18 cellular contexts compared by ENCODE assay signal in the genomic region with DNA sequence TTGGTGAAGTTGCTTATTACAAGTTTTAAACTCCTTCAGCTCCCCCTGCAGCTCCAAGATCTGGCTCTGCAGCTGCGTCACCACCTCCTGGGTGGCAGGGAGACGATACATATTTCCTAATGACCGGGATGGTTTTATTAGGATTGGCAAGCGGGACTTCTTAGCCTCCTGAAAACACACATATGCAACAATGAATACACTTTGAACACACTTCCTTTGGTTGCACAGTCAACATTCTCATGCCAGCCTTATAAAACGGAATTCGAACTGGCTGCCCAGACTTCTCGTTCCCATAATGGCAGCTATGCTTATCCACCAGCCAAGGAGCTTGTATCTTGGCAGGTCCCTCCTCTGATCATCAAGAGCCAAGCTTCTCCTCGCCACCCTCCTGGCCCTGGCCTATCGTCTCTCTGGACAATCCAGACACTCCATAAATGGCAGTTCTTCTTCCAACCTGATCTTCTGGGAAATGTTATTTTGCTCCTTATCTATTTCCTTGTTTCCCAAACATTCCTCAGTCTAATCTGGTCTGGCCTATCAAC.
DNase-seq lines count a peak whose midpoint lies in the region; ATAC-seq and TF ChIP-seq lines count a peak whose summit lies in the region.
"Had no signal": no experiment of that assay in that cellular context is flagged by ENCODE, and none has a peak within 500 bp of the region (broad histone marks: within the 10 kb centered on the region; RNA-seq: fewer than 3 reads in every experiment).

No MANE protein-coding gene starts in this region.

- H3K27me3 Mint-ChIP-seq in activated naive CD8-positive, alpha-beta T cell treated with anti-CD3 and anti-CD28 coated beads for 36 hours = no peaks in the 10 kb centered on the region
- H3K27me3 Mint-ChIP-seq: B cell; CD4-positive, alpha-beta T cell had no signal

- H3K27ac ChIP-seq in right cardiac atrium (ENCODE audit: low read length) (no peak overlapping the region), left ventricle myocardium inferior (replicated peaks) (no peak overlapping the region), ascending aorta (peak overlapping the region; percentile 63 to 66), prostate gland (no peak overlapping the region), aorta (ENCODE audit: low read depth in 1 of 2, low read length in 2 of 2) (peak overlapping the region; percentile 18 to 73), testis (no peak overlapping the region)
- H3K27ac ChIP-seq: BLaER1 treated with 17β-estradiol and CSF1 and Interleukin-3, amounts not matched to agents 10 nM and 100 nM; HL-60 had no signal

- WGBS in right cardiac atrium = 86% methylated on average over 9 of the region's 9 CpGs
- WGBS in prostate gland = 76% methylated on average over 9 of the region's 9 CpGs
- WGBS in aorta, 2 donors = 5 to 13% methylated on average over 9 of the region's 9 CpGs
- WGBS in testis, 2 donors = 91 to 96% methylated on average over 9 of the region's 9 CpGs

- H3K4me3 ChIP-seq in right cardiac atrium (ENCODE audit: low read length) (no peak overlapping the region), left ventricle myocardium inferior (no peak overlapping the region), ascending aorta (peak overlapping the region in 1 of 2 donors; percentile 28), prostate gland (no peak overlapping the region), aorta (ENCODE audit: low read length in 2 of 2) (peak overlapping the region in 1 of 2 donors; percentile 6), testis (no peak overlapping the region)
- H3K4me3 ChIP-seq: BLaER1 treated with 17β-estradiol and CSF1 and Interleukin-3, amounts not matched to agents 10 nM and 100 nM; GM12878 had no signal

- TF ChIP-seq POLR2A in prostate gland (IDR thresholded peaks at IDR 0.05) = no peak
- no peak for TF ChIP-seq POLR2A in testis (IDR thresholded peaks at IDR 0.05)

- H3K27ac Mint-ChIP-seq in activated naive CD8-positive, alpha-beta T cell treated with anti-CD3 and anti-CD28 coated beads for 36 hours = no peak overlapping the region
- H3K27ac Mint-ChIP-seq: B cell; CD4-positive, alpha-beta T cell; HFFc6 had no signal

- no peaks in the 10 kb centered on the region for H3K9me3 Mint-ChIP-seq in activated naive CD8-positive, alpha-beta T cell treated with anti-CD3 and anti-CD28 coated beads for 36 hours
- H3K9me3 Mint-ChIP-seq: CD4-positive, alpha-beta T cell; HFFc6 had no signal

- intact Hi-C loops in right cardiac atrium (cut with DNase I) = no loop called here
- intact Hi-C loops in left ventricle myocardium inferior (cut with micrococcal nuclease) = no loop called here
- intact Hi-C loops in ascending aorta (cut with DNase I) = no loop called here
- intact Hi-C loops in prostate gland (cut with DNase I) = no loop called here
- intact Hi-C loops in aorta (cut with DNase I) = no loop called here
- intact Hi-C loops in testis (cut with DNase I; ENCODE audit: low total_unique reads) = no loop called here

- H3K4me1 ChIP-seq in right cardiac atrium (ENCODE audit: control insufficient read depth, insufficient read depth, low read length) = peaks cover 2% of the 10 kb centered on the region
- no peaks in the 10 kb centered on the region for H3K4me1 ChIP-seq in left ventricle myocardium inferior
- peaks cover 7 to 8% of the 10 kb centered on the region in 2 donors for H3K4me1 ChIP-seq in ascending aorta
- no peaks in the 10 kb centered on the region for H3K4me1 ChIP-seq in prostate gland (replicated peaks)
- H3K4me1 ChIP-seq in aorta (ENCODE audit: control insufficient read depth in 1 of 2, insufficient read depth in 2 of 2, low read length in 2 of 2) = peaks cover 0 to 4% of the 10 kb centered on the region in 2 donors
- H3K4me1 ChIP-seq in testis = peaks cover 8% of the 10 kb centered on the region

- ATAC-seq in right cardiac atrium (peak; percentile 21 to 37), aorta (ENCODE audit: low FRiP score) (peak; percentile 40)
- ATAC-seq: GM12878, HCT116 had no signal

- no peak overlapping the region for H3K4me3 Mint-ChIP-seq in activated naive CD8-positive, alpha-beta T cell treated with anti-CD3 and anti-CD28 coated beads for 36 hours
- H3K4me3 Mint-ChIP-seq: B cell; CD4-positive, alpha-beta T cell; HFFc6 had no signal

- peaks cover 4% of the 10 kb centered on the region for H3K4me1 Mint-ChIP-seq in activated naive CD8-positive, alpha-beta T cell treated with anti-CD3 and anti-CD28 coated beads for 36 hours

- TF ChIP-seq CTCF in left ventricle myocardium inferior (IDR thresholded peaks at IDR 0.05; ENCODE audit: borderline replicate concordance) (no peak), ascending aorta (IDR thresholded peaks at IDR 0.05) (no peak), prostate gland (IDR thresholded peaks at IDR 0.05) (no peak), testis (IDR thresholded peaks at IDR 0.05) (no peak)

- peaks cover 29% of the 10 kb centered on the region for H3K36me3 Mint-ChIP-seq in activated naive CD8-positive, alpha-beta T cell treated with anti-CD3 and anti-CD28 coated beads for 36 hours

- H3K36me3 ChIP-seq in left ventricle myocardium inferior (peaks cover 40% of the 10 kb centered on the region), ascending aorta (peaks cover 4 to 8% of the 10 kb centered on the region in 2 donors), prostate gland (no peaks in the 10 kb centered on the region), aorta (ENCODE audit: control insufficient read depth in 1 of 2, insufficient read depth in 2 of 2, low read length in 1 of 2) (peaks cover 0 to 3% of the 10 kb centered on the region in 2 donors), testis (ENCODE audit: low read depth, missing control alignments) (no peaks in the 10 kb centered on the region)

- no peaks in the 10 kb centered on the region for H3K27me3 ChIP-seq in right cardiac atrium (ENCODE audit: control insufficient read depth, insufficient read depth)
- no peaks in the 10 kb centered on the region for H3K27me3 ChIP-seq in left ventricle myocardium inferior (ENCODE audit: low read depth)
- H3K27me3 ChIP-seq in ascending aorta = no peaks in the 10 kb centered on the region
- no peaks in the 10 kb centered on the region for H3K27me3 ChIP-seq in prostate gland (replicated peaks; ENCODE audit: insufficient read depth)
- H3K27me3 ChIP-seq in aorta (ENCODE audit: control insufficient read depth in 1 of 2, insufficient read depth in 2 of 2, low read length in 1 of 2) = no peaks in the 10 kb centered on the region
- H3K27me3 ChIP-seq in testis = no peaks in the 10 kb centered on the region
- H3K27me3 ChIP-seq: BLaER1 treated with 17β-estradiol and CSF1 and Interleukin-3, amounts not matched to agents 10 nM and 100 nM had no signal

- DNase-seq in right cardiac atrium (peak in 1 of 3 donors; percentile 31), left ventricle myocardium inferior (no peak), ascending aorta (ENCODE audit: low spot score in 2 of 2) (no peak), prostate gland (ENCODE audit: low spot score) (peak; percentile 29), aorta (peak in 1 of 2 donors; percentile 69), testis (no peak), NCI-H446 (lab: John Stamatoyannopoulos, UW) (no peak)
- no peak for DNase-seq in activated naive CD8-positive, alpha-beta T cell treated with anti-CD3 and anti-CD28 coated beads for 36 hours
- DNase-seq: CD4-positive, alpha-beta T cell; DMS79 treated with DMSO at 0.1 percent for 48 hours; GOT3; H7; HFFc6 had no signal

- H3K9me3 ChIP-seq in right cardiac atrium (ENCODE audit: control insufficient read depth, low read length) (no peaks in the 10 kb centered on the region), left ventricle myocardium inferior (replicated peaks) (no peaks in the 10 kb centered on the region), ascending aorta (no peaks in the 10 kb centered on the region), prostate gland (no peaks in the 10 kb centered on the region), aorta (ENCODE audit: control insufficient read depth, low read length) (no peaks in the 10 kb centered on the region), testis (no peaks in the 10 kb centered on the region)

Comparison
In these comparisons a context has a peak if more than half of its experiments do, and no peak if none do; other contexts are left out.
1. H3K27ac ChIP-seq: peak in ascending aorta (2 of 2) and aorta (2 of 2); none in right cardiac atrium (single experiment), left ventricle myocardium inferior (single experiment), prostate gland (0 of 2) and testis (0 of 2).